8 cellular contexts compared by ENCODE assay signal in the genomic region with DNA sequence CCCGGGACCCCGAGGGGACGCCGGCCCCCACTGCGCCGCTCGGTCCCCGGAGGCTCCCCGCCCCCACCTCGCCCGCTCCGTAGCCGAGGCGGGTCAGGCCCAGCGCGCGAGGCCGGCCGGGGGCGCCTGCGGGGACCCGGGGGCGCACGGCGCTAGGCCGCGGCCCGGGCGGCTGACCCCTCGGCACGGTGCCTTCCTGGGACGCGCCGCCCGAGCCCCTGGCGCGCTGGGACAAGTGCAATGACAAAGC. TPM values are rescaled to one million over a fixed set of nuclear protein-coding genes. Genes with fewer than 3 reads are reported as not detected.
DNase-seq lines count a peak whose midpoint lies in the region; ATAC-seq and TF ChIP-seq lines count a peak whose summit lies in the region.

No MANE protein-coding gene starts in this region.

- WGBS in right cardiac atrium, result under 1% methylated on average over 37 of the region's 37 CpGs

- H3K4me3 ChIP-seq in Peyer's patch (peak overlapping the region; percentile 69 to 96 (median 81)), right cardiac atrium (ENCODE audit: low read length) (peak overlapping the region; percentile 98), stomach smooth muscle (ENCODE audit: low read length in 2 of 2) (peak overlapping the region in 1 of 2 donors; percentile 98)

- H3K9ac ChIP-seq in stomach smooth muscle (ENCODE audit: low read length in 2 of 2), result peak overlapping the region; percentile 80 to 88

- H3K4me1 ChIP-seq in Peyer's patch (peaks cover 0 to 59% (median 14%) of the 10 kb centered on the region in 4 donors), right cardiac atrium (ENCODE audit: control insufficient read depth, insufficient read depth, low read length) (peaks cover 7% of the 10 kb centered on the region), stomach smooth muscle (ENCODE audit: control insufficient read depth, insufficient read depth, low read length) (peaks cover 33% of the 10 kb centered on the region)

- intact Hi-C loops in right cardiac atrium (cut with DNase I), result loop anchor here in 3 of 4 donors (5.0 to 10.0 kb wide), 5 partner anchors 56 to 208 kb away; no protein-coding TSS in a partner anchor

- DNase-seq in Peyer's patch (no peak), right cardiac atrium (no peak), DMS79 treated with DMSO at 0.1 percent for 48 hours (lab: John Stamatoyannopoulos, UW) (no peak), glomerular visceral epithelial cell (ENCODE audit: extremely low spot score) (no peak), NCI-H446 (lab: John Stamatoyannopoulos, UW) (no peak)

- H3K36me3 ChIP-seq in Peyer's patch (no peaks in the 10 kb centered on the region), stomach smooth muscle (ENCODE audit: control insufficient read depth in 2 of 2, insufficient read depth in 2 of 2, low read length in 2 of 2) (peaks cover 0 to 2% of the 10 kb centered on the region in 2 donors)

- no peaks in the 10 kb centered on the region for H3K27me3 ChIP-seq in Peyer's patch
- no peaks in the 10 kb centered on the region for H3K27me3 ChIP-seq in right cardiac atrium (ENCODE audit: control insufficient read depth, insufficient read depth)
- H3K27me3 ChIP-seq in stomach smooth muscle (ENCODE audit: control insufficient read depth in 1 of 2, insufficient read depth in 2 of 2, low read length in 2 of 2), result no peaks in the 10 kb centered on the region

- peak in 1 of 6 experiments; percentile 0 for TF ChIP-seq CTCF in Peyer's patch (IDR thresholded peaks at IDR 0.05)

- H3K27ac ChIP-seq in Peyer's patch (peak overlapping the region; percentile 95 to 100 (median 99)), right cardiac atrium (ENCODE audit: low read length) (peak overlapping the region; percentile 94), stomach smooth muscle (ENCODE audit: low read length) (peak overlapping the region; percentile 85)

- peak in 1 of 2 donors; percentile 42 for TF ChIP-seq POLR2A in Peyer's patch (IDR thresholded peaks at IDR 0.05)

- ATAC-seq in GM21619 (IDR thresholded peaks at IDR 0.05; ENCODE audit: unreplicated experiment) (peak; percentile 1), right cardiac atrium (no peak), GM19395 (IDR thresholded peaks at IDR 0.05; ENCODE audit: unreplicated experiment) (no peak)

- no peaks in the 10 kb centered on the region for H3K9me3 ChIP-seq in Peyer's patch
- no peaks in the 10 kb centered on the region for H3K9me3 ChIP-seq in right cardiac atrium (ENCODE audit: control insufficient read depth, low read length)
- no peaks in the 10 kb centered on the region for H3K9me3 ChIP-seq in stomach smooth muscle (ENCODE audit: control insufficient read depth in 2 of 2, low read length in 2 of 2)

RNA-seq across cellular contexts. Expression of a gene that starts 1.2 kb away (rescaled TPM):
- total RNA-seq in Peyer's patch (10 to 100 TPM; 28.0 to 42.8 (median 39.2) TPM), right cardiac atrium (10 to 100 TPM; 19.6 to 39.3 (median 28.4) TPM)
- polyA plus RNA-seq in right cardiac atrium, result 16.8 TPM
